Comparison of ENCODE assay signal across 7 cellular contexts in the genomic region with DNA sequence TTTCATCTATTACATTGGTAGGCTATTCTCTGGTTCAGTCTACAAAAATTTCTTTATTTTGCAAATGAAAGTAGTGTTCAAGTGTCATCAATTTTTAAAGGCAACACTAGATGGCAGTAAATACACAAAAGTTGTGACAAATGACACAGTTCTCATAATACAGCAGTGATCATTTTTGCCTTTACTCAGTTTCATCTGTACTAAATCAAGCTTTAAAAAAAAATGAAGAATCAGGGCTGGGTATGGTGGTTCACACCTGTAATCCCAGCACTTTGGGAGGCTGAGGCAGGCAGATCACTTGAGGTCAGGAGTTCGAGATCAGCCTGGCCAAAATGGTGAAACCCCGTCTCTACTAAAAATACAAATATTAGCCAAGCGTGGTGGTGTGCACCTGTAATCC.
DNase-seq lines count a peak whose midpoint lies in the region; ATAC-seq and TF ChIP-seq lines count a peak whose summit lies in the region.
"Not testable (repeated sequence)": the region's sequence is repeated elsewhere in the genome, so short reads cannot be mapped to it uniquely, and the experiment has no call there.

No MANE protein-coding gene starts in this region.

- not testable (repeated sequence) for H3K4me1 ChIP-seq in hepatocyte (ENCODE audit: insufficient read depth); osteoblast (ENCODE audit: insufficient read depth, low read length)

- not testable (repeated sequence) for H3K27ac ChIP-seq in hepatocyte; osteoblast (ENCODE audit: low read depth, low read length)

- H3K36me3 ChIP-seq in hepatocyte (replicated peaks; ENCODE audit: insufficient read depth, low read depth); osteoblast (ENCODE audit: insufficient read depth, low read length): not testable (repeated sequence)

- not testable (repeated sequence) for H3K9me3 ChIP-seq in T-helper 17 cell (ENCODE audit: control insufficient read depth, low read length, poor library complexity, severe bottlenecking); hepatocyte (ENCODE audit: low read depth); osteoblast (ENCODE audit: low read depth, low read length)

- not testable (repeated sequence) for H2AFZ ChIP-seq in hepatocyte; osteoblast (ENCODE audit: low read length)

- H3K27me3 Mint-ChIP-seq in T-helper 17 cell, result not testable (repeated sequence)

- H3K27ac Mint-ChIP-seq in T-helper 17 cell, result not testable (repeated sequence)

- peak; percentile 51 for ATAC-seq in T-helper 17 cell

- not testable (repeated sequence) for H3K79me2 ChIP-seq in hepatocyte; osteoblast (ENCODE audit: insufficient read depth, low read length)

- not testable (repeated sequence) for H4K20me1 ChIP-seq in hepatocyte (ENCODE audit: insufficient read depth, poor library complexity, severe bottlenecking); osteoblast (ENCODE audit: insufficient read depth, low read length)

- in situ Hi-C loops in G401 (cut with HindIII; ENCODE audit: low sequenced_read_pairs); KBM-7 (cut with MboI; ENCODE audit: low pct_unique_long_range_greater_than_20kb, low sequenced_read_pairs): not testable (repeated sequence)

- TF ChIP-seq CTCF in hepatocyte (IDR thresholded peaks at IDR 0.05; ENCODE audit: poor library complexity), result peak; percentile 73
- peak; percentile 51 for TF ChIP-seq CTCF in osteoblast (IDR thresholded peaks at IDR 0.05; ENCODE audit: extremely low read depth, low read depth, low read length)

- not testable (repeated sequence) for H3K9me2 ChIP-seq in hepatocyte (replicated peaks; ENCODE audit: insufficient read depth)

- H3K36me3 Mint-ChIP-seq in T-helper 17 cell (ENCODE audit: low read depth), result not testable (repeated sequence)

- H3K4me3 ChIP-seq in hepatocyte; osteoblast (ENCODE audit: insufficient read depth, low read length): not testable (repeated sequence)

- DNase-seq in G401 (ENCODE audit: low spot score) (peak; percentile 62), KBM-7 (peak; percentile 67), NCI-H526 (lab: John Stamatoyannopoulos, UW) (peak; percentile 1 to 67), dermis blood vessel endothelial cell (peak; percentile 74), hepatocyte (ENCODE audit: low spot score) (peak; percentile 58), osteoblast (ENCODE audit: insufficient read length, low spot score, missing footprints) (peak; percentile 37)
- not testable (repeated sequence) for DNase-seq in T-helper 17 cell

- H3K4me2 ChIP-seq in hepatocyte; osteoblast (ENCODE audit: insufficient read depth, low read length): not testable (repeated sequence)

- not testable (repeated sequence) for H3K4me3 Mint-ChIP-seq in T-helper 17 cell

- not testable (repeated sequence) for H3K27me3 ChIP-seq in hepatocyte; osteoblast (ENCODE audit: insufficient read depth, low read length)

- 92% methylated on average over 3 of the region's 3 CpGs for WGBS in hepatocyte (ENCODE audit: low lambda C conversion rate, missing lambda C conversion rate)

- not testable (repeated sequence) for H3K4me1 Mint-ChIP-seq in T-helper 17 cell
